ENCODE assay signal across 1 cellular context in the genomic region with DNA sequence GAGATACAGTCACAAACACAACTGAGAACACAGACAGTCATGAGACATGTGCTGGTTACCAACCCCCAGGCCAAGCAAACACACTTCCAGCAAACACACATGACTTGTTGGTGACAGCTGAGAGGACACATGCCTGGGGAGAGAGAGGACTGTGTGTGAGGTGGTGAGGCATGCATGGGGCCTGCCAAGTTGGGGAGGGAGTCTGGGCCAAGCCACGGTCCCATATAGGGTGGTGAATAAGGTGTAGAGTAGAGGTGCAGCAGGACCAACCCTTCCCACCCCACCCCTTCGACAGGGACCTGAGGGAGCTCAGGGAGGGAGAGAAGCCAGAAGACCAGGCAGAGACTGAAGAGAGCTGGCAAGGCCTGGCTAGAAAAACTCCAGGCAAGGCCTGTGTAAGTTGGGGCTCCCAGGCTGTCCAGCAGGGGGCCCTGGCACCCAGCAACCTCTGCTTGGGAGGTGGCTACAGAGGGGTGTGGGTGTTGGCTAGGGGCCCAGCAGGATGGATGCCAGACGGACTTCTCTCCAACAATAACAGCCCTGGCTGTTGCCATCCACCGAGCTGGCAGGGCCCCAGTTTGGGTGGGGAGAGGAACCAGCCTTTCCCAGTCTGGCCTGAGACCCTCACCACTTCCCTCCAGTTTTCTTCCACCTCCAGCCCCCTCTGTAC.
TF ChIP-seq lines count a peak whose summit lies in the region.

No MANE protein-coding gene starts in this region.

TF ChIP-seq in K562, 482 proteins besides CTCF, POLR2A, EP300 and RAD21 (continued from another document and continues in another):
- TF ChIP-seq, protein P1, sequence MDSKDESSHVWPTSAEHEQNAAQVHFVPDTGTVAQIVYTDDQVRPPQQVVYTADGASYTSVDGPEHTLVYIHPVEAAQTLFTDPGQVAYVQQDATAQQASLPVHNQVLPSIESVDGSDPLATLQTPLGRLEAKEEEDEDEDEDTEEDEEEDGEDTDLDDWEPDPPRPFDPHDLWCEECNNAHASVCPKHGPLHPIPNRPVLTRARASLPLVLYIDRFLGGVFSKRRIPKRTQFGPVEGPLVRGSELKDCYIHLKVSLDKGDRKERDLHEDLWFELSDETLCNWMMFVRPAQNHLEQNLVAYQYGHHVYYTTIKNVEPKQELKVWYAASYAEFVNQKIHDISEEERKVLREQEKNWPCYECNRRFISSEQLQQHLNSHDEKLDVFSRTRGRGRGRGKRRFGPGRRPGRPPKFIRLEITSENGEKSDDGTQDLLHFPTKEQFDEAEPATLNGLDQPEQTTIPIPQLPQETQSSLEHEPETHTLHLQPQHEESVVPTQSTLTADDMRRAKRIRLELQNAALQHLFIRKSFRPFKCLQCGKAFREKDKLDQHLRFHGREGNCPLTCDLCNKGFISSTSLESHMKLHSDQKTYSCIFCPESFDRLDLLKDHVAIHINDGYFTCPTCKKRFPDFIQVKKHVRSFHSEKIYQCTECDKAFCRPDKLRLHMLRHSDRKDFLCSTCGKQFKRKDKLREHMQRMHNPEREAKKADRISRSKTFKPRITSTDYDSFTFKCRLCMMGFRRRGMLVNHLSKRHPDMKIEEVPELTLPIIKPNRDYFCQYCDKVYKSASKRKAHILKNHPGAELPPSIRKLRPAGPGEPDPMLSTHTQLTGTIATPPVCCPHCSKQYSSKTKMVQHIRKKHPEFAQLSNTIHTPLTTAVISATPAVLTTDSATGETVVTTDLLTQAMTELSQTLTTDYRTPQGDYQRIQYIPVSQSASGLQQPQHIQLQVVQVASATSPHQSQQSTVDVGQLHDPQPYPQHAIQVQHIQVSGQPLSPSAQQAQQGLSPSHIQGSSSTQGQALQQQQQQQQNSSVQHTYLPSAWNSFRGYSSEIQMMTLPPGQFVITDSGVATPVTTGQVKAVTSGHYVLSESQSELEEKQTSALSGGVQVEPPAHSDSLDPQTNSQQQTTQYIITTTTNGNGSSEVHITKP (IDR thresholded peaks at IDR 0.05; ENCODE audit: partially characterized antibody), result peak; percentile 29
- TF ChIP-seq RB1 (IDR thresholded peaks at IDR 0.05; ENCODE audit: low read depth) (peak; percentile 82), KAT7 (CRISPR knock-in tag; IDR thresholded peaks at IDR 0.05; ENCODE audit: borderline replicate concordance) (0 out of 2 replicates have a peak, but pooled peaks have one; percentile 22), CCAR2 (IDR thresholded peaks at IDR 0.05; ENCODE audit: low read depth, low read length) (no peak), XRCC5 (IDR thresholded peaks at IDR 0.05; ENCODE audit: low read depth, low read length) (peak; percentile 86; the same call in 1 of the 2 replicates), MYC (IDR thresholded peaks at IDR 0.05; ENCODE audit: low read depth, low read length) (peak; percentile 61), MYC (CRISPR knock-in tag; IDR thresholded peaks at IDR 0.05; ENCODE audit: borderline replicate concordance, low read depth) (no peak), YY1 (IDR thresholded peaks at IDR 0.05; ENCODE audit: borderline replicate concordance in 1 of 3, control insufficient read depth in 1 of 3, extremely low read depth in 1 of 3, insufficient read depth in 3 of 3, insufficient read length in 1 of 3, insufficient replicate concordance in 2 of 3, low read depth in 1 of 3, low read length in 2 of 3) (peak in 1 of 3 experiments; percentile 62), NFIC (IDR thresholded peaks at IDR 0.05) (peak; percentile 90), NR2C2 (CRISPR knock-in tag; IDR thresholded peaks at IDR 0.05) (peak; percentile 41; the same call in 1 of the 2 replicates), NR2C2 (tag; IDR thresholded peaks at IDR 0.05) (no peak; the same call in 1 of the 2 replicates), EZH2 (IDR thresholded peaks at IDR 0.05; ENCODE audit: borderline replicate concordance, low read depth, low read length) (no peak), SREBF2 (CRISPR knock-in tag; IDR thresholded peaks at IDR 0.05) (no peak), SRF (CRISPR knock-in tag; IDR thresholded peaks at IDR 0.05) (0 out of 4 replicates have a peak, but pooled peaks of 1 of the 2 experiments have one; percentile 22), JUNB (CRISPR knock-in tag; conservative IDR thresholded peaks at IDR 0.05) (no peak), MAZ (CRISPR knock-in tag; conservative IDR thresholded peaks at IDR 0.05 in 1 of 2, IDR thresholded peaks at IDR 0.05 in 1 of 2) (peak; percentile 47 to 71; a peak in 3 of 4 replicates), ESRRA (IDR thresholded peaks at IDR 0.05; ENCODE audit: borderline replicate concordance, low read depth) (peak; percentile 52; the same call in 1 of the 2 replicates), TBP (optimal IDR thresholded peaks at IDR 0.05; ENCODE audit: low read depth, low read length) (no peak), HDAC1 (IDR thresholded peaks at IDR 0.05) (peak in 1 of 2 experiments; percentile 35; a peak in 1 of 4 replicates), KDM5B (IDR thresholded peaks at IDR 0.05; ENCODE audit: insufficient replicate concordance, low read depth, low read length) (peak; percentile 14), CXXC5 (CRISPR knock-in tag; IDR thresholded peaks at IDR 0.05) (peak; percentile 20; the same call in 1 of the 2 replicates), ZNF79 (CRISPR knock-in tag; IDR thresholded peaks at IDR 0.05; ENCODE audit: low read depth) (no peak), MYNN (IDR thresholded peaks at IDR 0.05) (peak; percentile 81), MYNN (CRISPR knock-in tag; IDR thresholded peaks at IDR 0.05) (no peak), KDM4B (IDR thresholded peaks at IDR 0.05; ENCODE audit: borderline replicate concordance in 2 of 2, low read depth in 1 of 2) (no peak), CAMTA2 (CRISPR knock-in tag; conservative IDR thresholded peaks at IDR 0.05) (no peak), ZBTB7A (IDR thresholded peaks at IDR 0.05; ENCODE audit: borderline replicate concordance, control insufficient read depth, low read depth, low read length) (peak; percentile 84), SMC3 (conservative IDR thresholded peaks at IDR 0.05; ENCODE audit: insufficient read depth, low read depth, low read length) (peak; percentile 60), MTA3 (IDR thresholded peaks at IDR 0.05; ENCODE audit: borderline replicate concordance) (peak; percentile 59; the same call in 1 of the 2 replicates), DPF2 (IDR thresholded peaks at IDR 0.05) (peak; percentile 24; the same call in 1 of the 2 replicates), JUND (IDR thresholded peaks at IDR 0.05; ENCODE audit: borderline replicate concordance, low read depth, low read length) (0 out of 2 replicates have a peak, but pooled peaks have one; percentile 21), JUND (tag; IDR thresholded peaks at IDR 0.05; ENCODE audit: borderline replicate concordance, low read depth, low read length) (peak; percentile 42; the same call in 1 of the 3 replicates), CEBPG (CRISPR knock-in tag; IDR thresholded peaks at IDR 0.05) (0 out of 2 replicates have a peak, but pooled peaks have one; percentile 19), CEBPG (tag; conservative IDR thresholded peaks at IDR 0.05 in 1 of 2, IDR thresholded peaks at IDR 0.05 in 1 of 2) (no peak), ZNF165 (CRISPR knock-in tag; IDR thresholded peaks at IDR 0.05; ENCODE audit: borderline replicate concordance) (no peak), BHLHE40 (IDR thresholded peaks at IDR 0.05; ENCODE audit: low read length) (no peak; the same call in 1 of the 2 replicates), FOXA3 (CRISPR knock-in tag; conservative IDR thresholded peaks at IDR 0.05 in 1 of 2, IDR thresholded peaks at IDR 0.05 in 1 of 2) (peak in 1 of 2 experiments; percentile 86; a peak in 2 of 4 replicates), ZNF785 (CRISPR knock-in tag; IDR thresholded peaks at IDR 0.05) (no peak), MBD2 (IDR thresholded peaks at IDR 0.05; ENCODE audit: borderline replicate concordance, low read depth) (0 out of 2 replicates have a peak, but pooled peaks have one; percentile 19)
- TF ChIP-seq, protein P2, sequence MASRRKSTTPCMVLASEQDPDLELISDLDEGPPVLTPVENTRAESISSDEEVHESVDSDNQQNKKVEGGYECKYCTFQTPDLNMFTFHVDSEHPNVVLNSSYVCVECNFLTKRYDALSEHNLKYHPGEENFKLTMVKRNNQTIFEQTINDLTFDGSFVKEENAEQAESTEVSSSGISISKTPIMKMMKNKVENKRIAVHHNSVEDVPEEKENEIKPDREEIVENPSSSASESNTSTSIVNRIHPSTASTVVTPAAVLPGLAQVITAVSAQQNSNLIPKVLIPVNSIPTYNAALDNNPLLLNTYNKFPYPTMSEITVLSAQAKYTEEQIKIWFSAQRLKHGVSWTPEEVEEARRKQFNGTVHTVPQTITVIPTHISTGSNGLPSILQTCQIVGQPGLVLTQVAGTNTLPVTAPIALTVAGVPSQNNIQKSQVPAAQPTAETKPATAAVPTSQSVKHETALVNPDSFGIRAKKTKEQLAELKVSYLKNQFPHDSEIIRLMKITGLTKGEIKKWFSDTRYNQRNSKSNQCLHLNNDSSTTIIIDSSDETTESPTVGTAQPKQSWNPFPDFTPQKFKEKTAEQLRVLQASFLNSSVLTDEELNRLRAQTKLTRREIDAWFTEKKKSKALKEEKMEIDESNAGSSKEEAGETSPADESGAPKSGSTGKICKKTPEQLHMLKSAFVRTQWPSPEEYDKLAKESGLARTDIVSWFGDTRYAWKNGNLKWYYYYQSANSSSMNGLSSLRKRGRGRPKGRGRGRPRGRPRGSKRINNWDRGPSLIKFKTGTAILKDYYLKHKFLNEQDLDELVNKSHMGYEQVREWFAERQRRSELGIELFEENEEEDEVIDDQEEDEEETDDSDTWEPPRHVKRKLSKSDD (conservative IDR thresholded peaks at IDR 0.05; ENCODE audit: low read length), result 0 out of 2 replicates have a peak, but pooled peaks have one; percentile 19
- TF ChIP-seq, protein P3, sequence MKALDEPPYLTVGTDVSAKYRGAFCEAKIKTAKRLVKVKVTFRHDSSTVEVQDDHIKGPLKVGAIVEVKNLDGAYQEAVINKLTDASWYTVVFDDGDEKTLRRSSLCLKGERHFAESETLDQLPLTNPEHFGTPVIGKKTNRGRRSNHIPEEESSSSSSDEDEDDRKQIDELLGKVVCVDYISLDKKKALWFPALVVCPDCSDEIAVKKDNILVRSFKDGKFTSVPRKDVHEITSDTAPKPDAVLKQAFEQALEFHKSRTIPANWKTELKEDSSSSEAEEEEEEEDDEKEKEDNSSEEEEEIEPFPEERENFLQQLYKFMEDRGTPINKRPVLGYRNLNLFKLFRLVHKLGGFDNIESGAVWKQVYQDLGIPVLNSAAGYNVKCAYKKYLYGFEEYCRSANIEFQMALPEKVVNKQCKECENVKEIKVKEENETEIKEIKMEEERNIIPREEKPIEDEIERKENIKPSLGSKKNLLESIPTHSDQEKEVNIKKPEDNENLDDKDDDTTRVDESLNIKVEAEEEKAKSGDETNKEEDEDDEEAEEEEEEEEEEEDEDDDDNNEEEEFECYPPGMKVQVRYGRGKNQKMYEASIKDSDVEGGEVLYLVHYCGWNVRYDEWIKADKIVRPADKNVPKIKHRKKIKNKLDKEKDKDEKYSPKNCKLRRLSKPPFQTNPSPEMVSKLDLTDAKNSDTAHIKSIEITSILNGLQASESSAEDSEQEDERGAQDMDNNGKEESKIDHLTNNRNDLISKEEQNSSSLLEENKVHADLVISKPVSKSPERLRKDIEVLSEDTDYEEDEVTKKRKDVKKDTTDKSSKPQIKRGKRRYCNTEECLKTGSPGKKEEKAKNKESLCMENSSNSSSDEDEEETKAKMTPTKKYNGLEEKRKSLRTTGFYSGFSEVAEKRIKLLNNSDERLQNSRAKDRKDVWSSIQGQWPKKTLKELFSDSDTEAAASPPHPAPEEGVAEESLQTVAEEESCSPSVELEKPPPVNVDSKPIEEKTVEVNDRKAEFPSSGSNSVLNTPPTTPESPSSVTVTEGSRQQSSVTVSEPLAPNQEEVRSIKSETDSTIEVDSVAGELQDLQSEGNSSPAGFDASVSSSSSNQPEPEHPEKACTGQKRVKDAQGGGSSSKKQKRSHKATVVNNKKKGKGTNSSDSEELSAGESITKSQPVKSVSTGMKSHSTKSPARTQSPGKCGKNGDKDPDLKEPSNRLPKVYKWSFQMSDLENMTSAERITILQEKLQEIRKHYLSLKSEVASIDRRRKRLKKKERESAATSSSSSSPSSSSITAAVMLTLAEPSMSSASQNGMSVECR (CRISPR knock-in tag; IDR thresholded peaks at IDR 0.05), result 0 out of 2 replicates have a peak, but pooled peaks have one; percentile 43
- TF ChIP-seq, protein P4, sequence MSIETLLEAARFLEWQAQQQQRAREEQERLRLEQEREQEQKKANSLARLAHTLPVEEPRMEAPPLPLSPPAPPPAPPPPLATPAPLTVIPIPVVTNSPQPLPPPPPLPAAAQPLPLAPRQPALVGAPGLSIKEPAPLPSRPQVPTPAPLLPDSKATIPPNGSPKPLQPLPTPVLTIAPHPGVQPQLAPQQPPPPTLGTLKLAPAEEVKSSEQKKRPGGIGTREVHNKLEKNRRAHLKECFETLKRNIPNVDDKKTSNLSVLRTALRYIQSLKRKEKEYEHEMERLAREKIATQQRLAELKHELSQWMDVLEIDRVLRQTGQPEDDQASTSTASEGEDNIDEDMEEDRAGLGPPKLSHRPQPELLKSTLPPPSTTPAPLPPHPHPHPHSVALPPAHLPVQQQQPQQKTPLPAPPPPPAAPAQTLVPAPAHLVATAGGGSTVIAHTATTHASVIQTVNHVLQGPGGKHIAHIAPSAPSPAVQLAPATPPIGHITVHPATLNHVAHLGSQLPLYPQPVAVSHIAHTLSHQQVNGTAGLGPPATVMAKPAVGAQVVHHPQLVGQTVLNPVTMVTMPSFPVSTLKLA (conservative IDR thresholded peaks at IDR 0.05), result 0 out of 4 replicates have a peak, but pooled peaks of 1 of the 2 experiments have one; percentile 27
- TF ChIP-seq, protein P5, sequence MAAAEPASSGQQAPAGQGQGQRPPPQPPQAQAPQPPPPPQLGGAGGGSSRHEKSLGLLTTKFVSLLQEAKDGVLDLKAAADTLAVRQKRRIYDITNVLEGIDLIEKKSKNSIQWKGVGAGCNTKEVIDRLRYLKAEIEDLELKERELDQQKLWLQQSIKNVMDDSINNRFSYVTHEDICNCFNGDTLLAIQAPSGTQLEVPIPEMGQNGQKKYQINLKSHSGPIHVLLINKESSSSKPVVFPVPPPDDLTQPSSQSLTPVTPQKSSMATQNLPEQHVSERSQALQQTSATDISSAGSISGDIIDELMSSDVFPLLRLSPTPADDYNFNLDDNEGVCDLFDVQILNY (CRISPR knock-in tag; IDR thresholded peaks at IDR 0.05), result no peak
- TF ChIP-seq, protein P6, sequence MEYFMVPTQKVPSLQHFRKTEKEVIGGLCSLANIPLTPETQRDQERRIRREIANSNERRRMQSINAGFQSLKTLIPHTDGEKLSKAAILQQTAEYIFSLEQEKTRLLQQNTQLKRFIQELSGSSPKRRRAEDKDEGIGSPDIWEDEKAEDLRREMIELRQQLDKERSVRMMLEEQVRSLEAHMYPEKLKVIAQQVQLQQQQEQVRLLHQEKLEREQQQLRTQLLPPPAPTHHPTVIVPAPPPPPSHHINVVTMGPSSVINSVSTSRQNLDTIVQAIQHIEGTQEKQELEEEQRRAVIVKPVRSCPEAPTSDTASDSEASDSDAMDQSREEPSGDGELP (CRISPR knock-in tag; IDR thresholded peaks at IDR 0.05; ENCODE audit: borderline replicate concordance), result peak; percentile 65
- TF ChIP-seq, protein P7, sequence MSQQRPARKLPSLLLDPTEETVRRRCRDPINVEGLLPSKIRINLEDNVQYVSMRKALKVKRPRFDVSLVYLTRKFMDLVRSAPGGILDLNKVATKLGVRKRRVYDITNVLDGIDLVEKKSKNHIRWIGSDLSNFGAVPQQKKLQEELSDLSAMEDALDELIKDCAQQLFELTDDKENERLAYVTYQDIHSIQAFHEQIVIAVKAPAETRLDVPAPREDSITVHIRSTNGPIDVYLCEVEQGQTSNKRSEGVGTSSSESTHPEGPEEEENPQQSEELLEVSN (IDR thresholded peaks at IDR 0.05; ENCODE audit: borderline replicate concordance in 1 of 2, extremely low read depth in 1 of 2, insufficient read depth in 1 of 2, insufficient read length in 1 of 2, low read depth in 1 of 2, low read length in 1 of 2, poor library complexity in 1 of 2, severe bottlenecking in 1 of 2), result peak in 1 of 2 experiments; percentile 4
